8 cellular contexts compared by ENCODE assay signal in genomic region chr12:57751788-57752667, GRCh38. TPM values are rescaled to one million over a fixed set of nuclear protein-coding genes. Genes with fewer than 3 reads are reported as not detected.
DNase-seq lines count a peak whose midpoint lies in the region; ATAC-seq lines count a peak whose summit lies in the region.

Gene CDK4 (minus strand): TSS chr12:57752310. CDS start chr12:57751717, 593 bp downstream.

- H3K23ac ChIP-seq in mesenchymal stem cell (ENCODE audit: low read length in 2 of 2) = peak within 1 kb of the TSS in 1 of 2 experiments; percentile 36

- H3K4me1 ChIP-seq in NT2/D1 (ENCODE audit: insufficient read depth, insufficient read length) = peaks cover 7% of the 10 kb centered on the region
- peaks cover 8% of the 10 kb centered on the region for H3K4me1 ChIP-seq in endocrine pancreas (ENCODE audit: control insufficient read depth, insufficient read depth, low read length)
- peaks cover 21% of the 10 kb centered on the region for H3K4me1 ChIP-seq in mesenchymal stem cell (ENCODE audit: control insufficient read depth, insufficient read depth, low read depth, low read length)

- WGBS in mesenchymal stem cell = 1% methylated on average over 52 of the region's 58 CpGs

- H3K9ac ChIP-seq in NT2/D1 (ENCODE audit: insufficient read length, low read depth) (peak within 1 kb of the TSS; percentile 95), endocrine pancreas (ENCODE audit: control insufficient read depth, insufficient read depth, low read length) (peak within 1 kb of the TSS; percentile 74), mesenchymal stem cell (ENCODE audit: low read length) (peak within 1 kb of the TSS; percentile 98)

- peak within 1 kb of the TSS; percentile 99 for H3K4me3 ChIP-seq in NT2/D1 (ENCODE audit: insufficient read length, low read depth)
- peak within 1 kb of the TSS; percentile 80 for H3K4me3 ChIP-seq in endocrine pancreas (ENCODE audit: control insufficient read depth, insufficient read depth, low read length)
- H3K4me3 ChIP-seq in mesenchymal stem cell (ENCODE audit: insufficient read depth in 1 of 2, low read depth in 1 of 2, low read length in 2 of 2) = peak within 1 kb of the TSS; percentile 70 to 89

- H2BK15ac ChIP-seq in mesenchymal stem cell (ENCODE audit: low read depth, poor library complexity, severe bottlenecking) = peak within 1 kb of the TSS; percentile 39

- peak within 1 kb of the TSS; percentile 76 for H3K4me2 ChIP-seq in mesenchymal stem cell (ENCODE audit: low read length, poor library complexity, severe bottlenecking)

- peaks cover 32% of the 10 kb centered on the region for H3K36me3 Mint-ChIP-seq in activated CD8-positive, alpha-beta memory T cell treated with anti-CD3 and anti-CD28 coated beads, Interleukin-2, amount 10 ng/mL, durations not matched to agents 7 days and 5 days

- H3K14ac ChIP-seq in mesenchymal stem cell (ENCODE audit: low read length in 2 of 2) = peak within 1 kb of the TSS in 1 of 2 experiments; percentile 68

- H3K18ac ChIP-seq in mesenchymal stem cell (ENCODE audit: low read depth in 1 of 2, low read length in 2 of 2) = peak within 1 kb of the TSS; percentile 91 to 93

- peak within 1 kb of the TSS; percentile 62 to 95 for H3K4ac ChIP-seq in mesenchymal stem cell (ENCODE audit: low read depth in 1 of 2, low read length in 2 of 2)

- CTCF ChIA-PET in activated CD8-positive, alpha-beta memory T cell treated with anti-CD3 and anti-CD28 coated beads, Interleukin-2, amount 10 ng/mL, durations not matched to agents 7 days and 5 days (lab: Charles Lee) = interaction anchor here (0.9 to 1.2 kb wide), 2 partner anchors 28 to 31 kb away, joined by 3 read pairs; no protein-coding TSS in a partner anchor

- H2AFZ ChIP-seq in mesenchymal stem cell (ENCODE audit: low read depth, low read length) = peak within 1 kb of the TSS; percentile 49

- H3K9me3 ChIP-seq in NT2/D1 (ENCODE audit: insufficient read depth, low read length) (no peaks in the 10 kb centered on the region), endocrine pancreas (ENCODE audit: control insufficient read depth, low read length) (no peaks in the 10 kb centered on the region), mesenchymal stem cell (ENCODE audit: control insufficient read depth, low read length) (no peaks in the 10 kb centered on the region)

- H4K8ac ChIP-seq in mesenchymal stem cell (ENCODE audit: low read length) = peak within 1 kb of the TSS; percentile 78

- H3K4me3 Mint-ChIP-seq in activated CD8-positive, alpha-beta memory T cell treated with anti-CD3 and anti-CD28 coated beads, Interleukin-2, amount 10 ng/mL, durations not matched to agents 7 days and 5 days = peak within 1 kb of the TSS; percentile 93

- H3K27ac Mint-ChIP-seq in activated CD8-positive, alpha-beta memory T cell treated with anti-CD3 and anti-CD28 coated beads, Interleukin-2, amount 10 ng/mL, durations not matched to agents 7 days and 5 days = peak within 1 kb of the TSS; percentile 87

- peak within 1 kb of the TSS; percentile 74 for H2BK120ac ChIP-seq in mesenchymal stem cell (ENCODE audit: low read depth, low read length)

- H3K4me1 Mint-ChIP-seq in activated CD8-positive, alpha-beta memory T cell treated with anti-CD3 and anti-CD28 coated beads, Interleukin-2, amount 10 ng/mL, durations not matched to agents 7 days and 5 days = peaks cover 54% of the 10 kb centered on the region

- peaks cover 44% of the 10 kb centered on the region for H3K36me3 ChIP-seq in NT2/D1 (ENCODE audit: insufficient read depth, insufficient read length, low read length)
- H3K36me3 ChIP-seq in endocrine pancreas (ENCODE audit: control insufficient read depth, insufficient read depth, low read length) = no peaks in the 10 kb centered on the region
- H3K36me3 ChIP-seq in mesenchymal stem cell (ENCODE audit: control insufficient read depth in 1 of 2, insufficient read depth in 2 of 2, low read depth in 1 of 2, low read length in 2 of 2) = peaks cover 22 to 40% of the 10 kb centered on the region in 2 experiments

- DNase-seq in COR-L47 (lab: John Stamatoyannopoulos, UW) (peak; percentile 99), HUDEP-2 (lab: John Stamatoyannopoulos, UW; ENCODE audit: unreplicated experiment in 76 of 76) (peak; percentile 70 to 100 (median 99)), NT2/D1 (ENCODE audit: low read depth, low spot score) (peak; percentile 99), mesenchymal stem cell (peak; percentile 100)
- DNase-seq in activated CD8-positive, alpha-beta memory T cell treated with anti-CD3 and anti-CD28 coated beads, Interleukin-2, amount 10 ng/mL, durations not matched to agents 7 days and 5 days = peak; percentile 100
- DNase-seq in stimulated activated CD8-positive, alpha-beta memory T cell treated with anti-CD3 and anti-CD28 coated beads, Interleukin-12 subunit alpha, Interleukin-12 subunit beta, amount 100 ng/mL, for 4 hours (ENCODE audit: low read depth) = peak; percentile 96

- no peaks in the 10 kb centered on the region for H3K27me3 Mint-ChIP-seq in activated CD8-positive, alpha-beta memory T cell treated with anti-CD3 and anti-CD28 coated beads, Interleukin-2, amount 10 ng/mL, durations not matched to agents 7 days and 5 days

- H3K27ac ChIP-seq in mesenchymal stem cell (ENCODE audit: low read length, poor library complexity, severe bottlenecking) = peak within 1 kb of the TSS; percentile 77

- peak; percentile 63 for ATAC-seq in GM21381 (IDR thresholded peaks at IDR 0.05; ENCODE audit: unreplicated experiment)
- peak; percentile 79 for ATAC-seq in activated CD8-positive, alpha-beta memory T cell treated with anti-CD3 and anti-CD28 coated beads, Interleukin-2, amount 10 ng/mL, durations not matched to agents 7 days and 5 days

- H2BK12ac ChIP-seq in mesenchymal stem cell (ENCODE audit: low read length in 2 of 2) = peak within 1 kb of the TSS; percentile 50 to 81

- H3K9me3 Mint-ChIP-seq in activated CD8-positive, alpha-beta memory T cell treated with anti-CD3 and anti-CD28 coated beads, Interleukin-2, amount 10 ng/mL, durations not matched to agents 7 days and 5 days (ENCODE audit: low read depth) = no peaks in the 10 kb centered on the region

- peaks cover 11% of the 10 kb centered on the region for H3K79me1 ChIP-seq in mesenchymal stem cell (replicated peaks; ENCODE audit: low read length, poor library complexity, severe bottlenecking)

- H4K91ac ChIP-seq in mesenchymal stem cell (ENCODE audit: low read length) = peak within 1 kb of the TSS; percentile 85

- H2AK5ac ChIP-seq in mesenchymal stem cell (ENCODE audit: low read length, severe bottlenecking) = peak within 1 kb of the TSS; percentile 15

- peak within 1 kb of the TSS; percentile 71 for H2BK5ac ChIP-seq in mesenchymal stem cell (ENCODE audit: low read depth, low read length, poor library complexity, severe bottlenecking)

- peaks cover 40% of the 10 kb centered on the region for H3K27me3 ChIP-seq in NT2/D1 (ENCODE audit: insufficient read depth, insufficient read length)
- no peaks in the 10 kb centered on the region for H3K27me3 ChIP-seq in endocrine pancreas (ENCODE audit: control insufficient read depth, insufficient read depth, low read length)
- H3K27me3 ChIP-seq in mesenchymal stem cell (ENCODE audit: control insufficient read depth in 1 of 2, insufficient read depth in 1 of 2, low read length in 2 of 2) = peaks cover 11 to 23% of the 10 kb centered on the region in 2 experiments

RNA-seq across cellular contexts. Expression of gene CDK4, which starts in this region (rescaled TPM):
- total RNA-seq in activated CD8-positive, alpha-beta memory T cell treated with anti-CD3 and anti-CD28 coated beads, Interleukin-2, amount 10 ng/mL, durations not matched to agents 7 days and 5 days = 100 to 1,000 TPM; 127 to 167 TPM
- polyA plus RNA-seq in mesenchymal stem cell (2013, experiment 1 of 2) = 168 TPM
- polyA plus RNA-seq in mesenchymal stem cell (2013, experiment 2 of 2) = 171 TPM

Comparison
In these comparisons a context has a peak if more than half of its experiments do, and no peak if none do; other contexts are left out.
1. Peak in every context shown above with its lines: DNase-seq, ATAC-seq, H3K4me3 ChIP-seq and H3K27ac ChIP-seq.